In genomic region chr7:52260046-52260665, GRCh38 we compare ENCODE assay signal across 13 cellular contexts.
DNase-seq lines count a peak whose midpoint lies in the region; ATAC-seq and TF ChIP-seq lines count a peak whose summit lies in the region.
"Had no signal": no experiment of that assay in that cellular context is flagged by ENCODE, and none has a peak within 500 bp of the region (broad histone marks: within the 10 kb centered on the region; RNA-seq: fewer than 3 reads in every experiment).

No MANE protein-coding gene starts in this region.

- TF ChIP-seq CTCF in BE2C (IDR thresholded peaks at IDR 0.05; ENCODE audit: low read depth, low read length) (peak; percentile 66), HEK293 (tag by site-specific recombination; IDR thresholded peaks at IDR 0.05) (no peak), kidney epithelial cell (IDR thresholded peaks at IDR 0.05; ENCODE audit: insufficient read depth, low read length, poor library complexity, severe bottlenecking) (peak; percentile 3), gastroesophageal sphincter (IDR thresholded peaks at IDR 0.05) (no peak)

- TF ChIP-seq EP300 in gastroesophageal sphincter (IDR thresholded peaks at IDR 0.05), result no peak

- WGBS in gastroesophageal sphincter (ENCODE audit: low coverage in 1 of 2), 2 donors, result 81 to 93% methylated on average over 6 of the region's 6 CpGs

- DNase-seq in BE2C (peak; percentile 43), RKO (ENCODE audit: low spot score) (peak; percentile 49), kidney epithelial cell (ENCODE audit: low read depth) (no peak), NCI-H128 (lab: John Stamatoyannopoulos, UW; ENCODE audit: unreplicated experiment) (no peak)
- DNase-seq: NCI-H2171 treated with DMSO at 0.1 percent for 48 hours; stimulated activated CD4-positive, alpha-beta T cell treated with anti-CD3 and anti-CD28 coated beads, Interleukin-2, amount 100 ng/mL, for 48 hours; stimulated activated naive CD4-positive, alpha-beta T cell treated with Interleukin-2 at 50 U/mL for 16 hours had no signal

- ATAC-seq in gastroesophageal sphincter (no peak), GM19397 (IDR thresholded peaks at IDR 0.05; ENCODE audit: unreplicated experiment) (no peak), GM18519 (IDR thresholded peaks at IDR 0.05; ENCODE audit: low FRiP score, unreplicated experiment) (no peak)

- no peak for TF ChIP-seq POLR2A in gastroesophageal sphincter (IDR thresholded peaks at IDR 0.05)

- no peak overlapping the region for H3K4me3 ChIP-seq in BE2C (ENCODE audit: low read depth, low read length)
- H3K4me3 ChIP-seq in HEK293 (ENCODE audit: low read depth, low read length), result no peak overlapping the region
- no peak overlapping the region for H3K4me3 ChIP-seq in kidney epithelial cell (ENCODE audit: low read depth, low read length)
- H3K4me3 ChIP-seq in gastroesophageal sphincter, result no peak overlapping the region
- H3K4me3 ChIP-seq: ascending aorta, SJSA1 had no signal

- H3K27ac ChIP-seq in HEK293 (ENCODE audit: extremely low read depth, low read depth, low read length) (no peak overlapping the region), gastroesophageal sphincter (no peak overlapping the region)
- H3K27ac ChIP-seq: ascending aorta, SJSA1 had no signal

- CTCF ChIA-PET in HEK293 (lab: Yijun Ruan, JAX), result no interaction called here

- H3K4me1 ChIP-seq in BE2C (peaks cover 3% of the 10 kb centered on the region; the same call in 1 of the 2 replicates), HEK293 (ENCODE audit: control insufficient read depth, insufficient read depth, low read length) (no peaks in the 10 kb centered on the region), gastroesophageal sphincter (no peaks in the 10 kb centered on the region)
- H3K4me1 ChIP-seq: ascending aorta, SJSA1 had no signal

- H3K27me3 ChIP-seq in BE2C, result no peaks in the 10 kb centered on the region
- H3K27me3 ChIP-seq in kidney epithelial cell (ENCODE audit: control insufficient read depth, insufficient read depth, low read length), result no peaks in the 10 kb centered on the region
- no peaks in the 10 kb centered on the region for H3K27me3 ChIP-seq in gastroesophageal sphincter
- H3K27me3 ChIP-seq: ascending aorta, SJSA1 had no signal

- no peaks in the 10 kb centered on the region for H3K9me3 ChIP-seq in BE2C
- no peaks in the 10 kb centered on the region for H3K9me3 ChIP-seq in HEK293 (ENCODE audit: control insufficient read depth, insufficient read depth, low read depth, low read length)
- H3K9me3 ChIP-seq in gastroesophageal sphincter, result no peaks in the 10 kb centered on the region
- H3K9me3 ChIP-seq: ascending aorta, SJSA1 had no signal

- H3K36me3 ChIP-seq in BE2C (no peaks in the 10 kb centered on the region), HEK293 (ENCODE audit: control insufficient read depth in 2 of 2, insufficient read depth in 1 of 2, low read length in 2 of 2) (no peaks in the 10 kb centered on the region), kidney epithelial cell (ENCODE audit: control insufficient read depth, insufficient read depth, low read length) (no peaks in the 10 kb centered on the region), gastroesophageal sphincter (no peaks in the 10 kb centered on the region)
- H3K36me3 ChIP-seq: ascending aorta, SJSA1 had no signal

- POLR2A ChIA-PET in HEK293 (lab: Yijun Ruan, JAX), result no interaction called here

TF ChIP-seq in HEK293, 187 proteins besides CTCF, POLR2A, EP300 and RAD21:
- TF ChIP-seq ZNF555 (tag by site-specific recombination; conservative IDR thresholded peaks at IDR 0.05), result no peak
- no peak for TF ChIP-seq BCL11A (tag by site-specific recombination; IDR thresholded peaks at IDR 0.05; ENCODE audit: low read depth)
- peak; percentile 15; the same call in 1 of the 2 replicates for TF ChIP-seq ZNF654 (tag by site-specific recombination; IDR thresholded peaks at IDR 0.05; ENCODE audit: low read depth)

Comparison
In these comparisons a context has a peak if more than half of its experiments do, and no peak if none do; other contexts are left out.
1. DNase-seq: peak in BE2C (single experiment) and RKO (single experiment); none in kidney epithelial cell (single experiment) and NCI-H128 (single experiment).
2. CTCF ChIP-seq: peak in BE2C (single experiment) and kidney epithelial cell (single experiment); none in HEK293 (single experiment) and gastroesophageal sphincter (0 of 4).